In the genomic region with DNA sequence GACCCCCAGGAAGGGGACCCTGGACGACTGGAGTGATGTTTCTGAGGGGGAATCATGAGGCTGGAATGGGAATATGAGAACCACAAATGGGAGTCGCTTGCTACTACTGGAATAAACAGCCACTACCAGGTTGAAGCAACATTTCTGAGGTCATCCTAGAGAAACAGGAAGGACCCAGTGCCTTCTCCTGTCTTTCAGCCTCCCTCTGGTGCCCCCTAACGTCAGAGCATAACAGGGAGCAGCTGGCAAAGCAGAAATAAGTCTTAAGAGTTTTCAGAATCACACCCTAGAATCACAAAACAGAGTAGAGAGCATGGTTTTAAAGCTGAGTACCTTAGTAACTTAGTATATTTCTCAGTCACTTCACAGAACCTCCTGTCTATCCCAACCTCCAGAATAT, we compare ENCODE assay signal across 10 cellular contexts.
DNase-seq lines count a peak whose midpoint lies in the region; ATAC-seq and TF ChIP-seq lines count a peak whose summit lies in the region.
"Had no signal": no experiment of that assay in that cellular context is flagged by ENCODE, and none has a peak within 500 bp of the region (broad histone marks: within the 10 kb centered on the region; RNA-seq: fewer than 3 reads in every experiment).

No MANE protein-coding gene starts in this region.

- POLR2A ChIA-PET in OCI-LY7 (lab: Charles Lee), result interaction anchor here (0.5 to 0.6 kb wide), 2 partner anchors 20 to 659 kb away, joined by 3 to 4 read pairs; no protein-coding TSS in a partner anchor

- intact Hi-C loops in OCI-LY7 (cut with micrococcal nuclease; ENCODE audit: unreplicated experiment) (loop anchor here (2.0 kb wide), 1 partner anchor 338 kb away; no protein-coding TSS in a partner anchor), heart right ventricle (cut with DNase I) (no loop called here)

- no peak overlapping the region for H3K4me2 ChIP-seq in OCI-LY7 (ENCODE audit: low read length)

- no peaks in the 10 kb centered on the region for H3K9me2 ChIP-seq in OCI-LY7 (ENCODE audit: insufficient read depth, low read length)

- no peaks in the 10 kb centered on the region for H3K79me2 ChIP-seq in OCI-LY7 (ENCODE audit: insufficient read depth, low read depth, low read length)

- DNase-seq in OCI-LY7 (ENCODE audit: low spot score) (peak; percentile 71), fibroblast of the conjunctiva (ENCODE audit: low read depth) (peak; percentile 32), substantia nigra (lab: John Stamatoyannopoulos, UW) (no peak), heart right ventricle (no peak)
- no peak for DNase-seq in stimulated activated CD4-positive, alpha-beta T cell treated with anti-CD3 and anti-CD28 coated beads, Interleukin-2, amount 100 ng/mL, for 48 hours

- ATAC-seq in GM18519 (IDR thresholded peaks at IDR 0.05; ENCODE audit: low FRiP score, unreplicated experiment) (peak; percentile 81), HG03103 (IDR thresholded peaks at IDR 0.05; ENCODE audit: low read depth, unreplicated experiment) (peak; percentile 76), heart right ventricle (no peak)
- ATAC-seq: naive thymus-derived CD4-positive, alpha-beta T cell had no signal

- H3K27ac ChIP-seq in C4-2B (no peak overlapping the region), OCI-LY7 (ENCODE audit: low read depth, low read length, poor library complexity, severe bottlenecking) (no peak overlapping the region), substantia nigra (ENCODE audit: low read depth, low read length, poor library complexity, severe bottlenecking) (no peak overlapping the region), heart right ventricle (no peak overlapping the region)
- H3K27ac ChIP-seq: SJCRH30 had no signal

- no peaks in the 10 kb centered on the region for H3K9me3 ChIP-seq in OCI-LY7 (ENCODE audit: low read length)
- peaks cover 0 to 2% (median 0%) of the 10 kb centered on the region in 11 donors for H3K9me3 ChIP-seq in heart right ventricle
- H3K9me3 ChIP-seq: SJCRH30 had no signal

- peaks cover 0 to 5% (median 0%) of the 10 kb centered on the region in 7 donors for H3K27me3 ChIP-seq in heart right ventricle
- H3K27me3 ChIP-seq: SJCRH30 had no signal

- H3K4me1 ChIP-seq in OCI-LY7 (ENCODE audit: insufficient read depth, low read length, poor library complexity, severe bottlenecking), result no peaks in the 10 kb centered on the region
- no peaks in the 10 kb centered on the region for H3K4me1 ChIP-seq in heart right ventricle

- no TSS peak for BruUV-seq in OCI-LY7 (replicated peaks; lab: Mats Ljungman, UMichigan)

- CTCF ChIA-PET in OCI-LY7 (lab: Charles Lee; ENCODE audit: unreplicated experiment), result no interaction called here

- 3 to 4% methylated on average over 3 of the region's 3 CpGs for WGBS in heart right ventricle, 2 donors

- no peak overlapping the region for H3K4me3 ChIP-seq in OCI-LY7 (ENCODE audit: low read depth, low read length, poor library complexity, severe bottlenecking)
- no peak overlapping the region for H3K4me3 ChIP-seq in heart right ventricle
- H3K4me3 ChIP-seq: SJCRH30 had no signal

- no peaks in the 10 kb centered on the region for H4K20me1 ChIP-seq in OCI-LY7 (ENCODE audit: insufficient read depth, low read length)

- H3K36me3 ChIP-seq in OCI-LY7 (ENCODE audit: insufficient read depth, low read length) (no peaks in the 10 kb centered on the region), heart right ventricle (no peaks in the 10 kb centered on the region)
- H3K36me3 ChIP-seq: SJCRH30 had no signal

- H2AFZ ChIP-seq in OCI-LY7 (ENCODE audit: low read length), result peak overlapping the region; percentile 38; the same call in 1 of the 2 replicates

- TF ChIP-seq CTCF in C4-2B (conservative IDR thresholded peaks at IDR 0.05) (peak; percentile 69), OCI-LY7 (conservative IDR thresholded peaks at IDR 0.05; ENCODE audit: low read length) (peak; percentile 90), heart right ventricle (IDR thresholded peaks at IDR 0.05) (peak in 3 of 9 donors; percentile 15 to 29 (median 16))

Comparison
In these comparisons a context has a peak if more than half of its experiments do, and no peak if none do; other contexts are left out.
1. ATAC-seq: peak in GM18519 (single experiment) and HG03103 (single experiment); none in heart right ventricle (0 of 8).
2. DNase-seq: peak in OCI-LY7 (single experiment) and fibroblast of the conjunctiva (single experiment); none in stimulated activated CD4-positive, alpha-beta T cell treated with anti-CD3 and anti-CD28 coated beads, Interleukin-2, amount 100 ng/mL, for 48 hours (0 of 2), substantia nigra (0 of 49) and heart right ventricle (0 of 2).